In the genomic region with DNA sequence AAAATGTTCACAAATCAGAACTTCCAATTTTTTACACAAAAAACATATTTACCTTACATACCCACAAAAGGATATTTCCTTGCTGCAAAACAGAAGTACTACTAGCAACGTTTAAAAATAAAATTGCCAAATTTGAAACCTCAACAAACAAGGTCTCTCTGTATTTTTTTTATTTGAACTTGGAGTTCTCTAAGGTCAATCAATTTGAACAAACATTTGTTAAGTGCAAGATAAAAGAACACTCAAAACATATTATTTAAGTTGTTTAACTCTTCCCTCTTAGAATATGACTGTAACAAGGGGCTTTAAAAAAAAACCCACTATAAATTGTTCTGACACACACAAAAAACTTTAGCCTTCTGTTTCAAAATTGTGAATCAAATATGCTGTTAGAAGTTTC, we compare ENCODE assay signal across 19 cellular contexts. TPM values are rescaled to one million over a fixed set of nuclear protein-coding genes. Genes with fewer than 3 reads are reported as not detected.
A peak's percentile ranks its signal among the peaks of the same experiment; 100 is the strongest.
DNase-seq lines count a peak whose midpoint lies in the region; ATAC-seq and TF ChIP-seq lines count a peak whose summit lies in the region.
"Had no signal": no experiment of that assay in that cellular context is flagged by ENCODE, and none has a peak within 500 bp of the region (broad histone marks: within the 10 kb centered on the region; RNA-seq: fewer than 3 reads in every experiment).

No MANE protein-coding gene starts in this region.

- no peak for ATAC-seq in CD4-positive, CD25-positive, alpha-beta regulatory T cell (ENCODE audit: low read depth in 2 of 2)
- ATAC-seq in right lobe of liver = peak; percentile 35 to 72 (median 56)
- ATAC-seq in stimulated activated memory B cell treated with anti-CD40 and anti-IgM and Interleukin-4, amounts not matched to agents 10 μg/mL and 1 μg/mL and 100 μg/mL, for 72 hours = no peak

- H3K9ac ChIP-seq in SK-N-MC (ENCODE audit: insufficient read length) = no peak overlapping the region
- H3K9ac ChIP-seq: BLaER1 treated with 17β-estradiol and CSF1 and Interleukin-3, amounts not matched to agents 10 nM and 100 nM; KMS-11 had no signal

- peaks cover 58% of the 10 kb centered on the region for H3K36me3 Mint-ChIP-seq in activated T-cell treated with anti-CD3 and anti-CD28 coated beads, Interleukin-2, amount 50 U/mL, for 24 hours (ENCODE audit: low read depth)
- H3K36me3 Mint-ChIP-seq in CD4-positive, CD25-positive, alpha-beta regulatory T cell = peaks cover 23% of the 10 kb centered on the region
- peaks cover 30% of the 10 kb centered on the region for H3K36me3 Mint-ChIP-seq in stimulated activated memory B cell treated with anti-CD40 and anti-IgM and Interleukin-4, amounts not matched to agents 10 μg/mL and 1 μg/mL and 100 μg/mL, for 72 hours

- H3K9me3 ChIP-seq in CD4-positive, CD25-positive, alpha-beta regulatory T cell (ENCODE audit: control insufficient read depth in 2 of 2, low read length in 2 of 2) = no peaks in the 10 kb centered on the region
- no peaks in the 10 kb centered on the region for H3K9me3 ChIP-seq in SK-N-MC (ENCODE audit: low read depth, low read length)
- no peaks in the 10 kb centered on the region for H3K9me3 ChIP-seq in right lobe of liver
- H3K9me3 ChIP-seq in adrenal gland (replicated peaks in 1 of 3) = no peaks in the 10 kb centered on the region
- H3K9me3 ChIP-seq: BLaER1 treated with 17β-estradiol and CSF1 and Interleukin-3, amounts not matched to agents 10 nM and 100 nM had no signal

- no peak overlapping the region for H3K27ac ChIP-seq in CD4-positive, CD25-positive, alpha-beta regulatory T cell (ENCODE audit: insufficient read depth, low read length, poor library complexity, severe bottlenecking)
- 0 out of 2 replicates have a peak overlapping the region, but pooled peaks have one; percentile 22 for H3K27ac ChIP-seq in SK-N-MC
- H3K27ac ChIP-seq in right lobe of liver = peak overlapping the region in 1 of 3 donors; percentile 39
- H3K27ac ChIP-seq in adrenal gland = no peak overlapping the region
- H3K27ac ChIP-seq: BLaER1 treated with 17β-estradiol and CSF1 and Interleukin-3, amounts not matched to agents 10 nM and 100 nM; KMS-11 had no signal

- no peaks in the 10 kb centered on the region for H3K27me3 Mint-ChIP-seq in activated T-cell treated with anti-CD3 and anti-CD28 coated beads, Interleukin-2, amount 50 U/mL, for 24 hours
- no peaks in the 10 kb centered on the region for H3K27me3 Mint-ChIP-seq in CD4-positive, CD25-positive, alpha-beta regulatory T cell
- no peaks in the 10 kb centered on the region for H3K27me3 Mint-ChIP-seq in stimulated activated memory B cell treated with anti-CD40 and anti-IgM and Interleukin-4, amounts not matched to agents 10 μg/mL and 1 μg/mL and 100 μg/mL, for 72 hours

- intact Hi-C loops in right lobe of liver (cut with DNase I) (no loop called here), adrenal gland (cut with DNase I) (no loop called here)

- H3K9me3 Mint-ChIP-seq in activated T-cell treated with anti-CD3 and anti-CD28 coated beads, Interleukin-2, amount 50 U/mL, for 24 hours = no peaks in the 10 kb centered on the region
- no peaks in the 10 kb centered on the region for H3K9me3 Mint-ChIP-seq in CD4-positive, CD25-positive, alpha-beta regulatory T cell
- no peaks in the 10 kb centered on the region for H3K9me3 Mint-ChIP-seq in stimulated activated memory B cell treated with anti-CD40 and anti-IgM and Interleukin-4, amounts not matched to agents 10 μg/mL and 1 μg/mL and 100 μg/mL, for 72 hours

- H3K36me3 ChIP-seq in CD4-positive, CD25-positive, alpha-beta regulatory T cell (ENCODE audit: control insufficient read depth, insufficient read depth, low read length) = peaks cover 33% of the 10 kb centered on the region
- H3K36me3 ChIP-seq in SK-N-MC (ENCODE audit: insufficient read depth, low read length) = peaks cover 37% of the 10 kb centered on the region
- H3K36me3 ChIP-seq in right lobe of liver = peaks cover 0 to 11% (median 0%) of the 10 kb centered on the region in 4 donors
- H3K36me3 ChIP-seq in adrenal gland (replicated peaks in 1 of 2) = peaks cover 0 to 12% of the 10 kb centered on the region in 2 donors

- TF ChIP-seq POLR2A in right lobe of liver (IDR thresholded peaks at IDR 0.05) = no peak
- TF ChIP-seq POLR2A in adrenal gland (IDR thresholded peaks at IDR 0.05) = no peak

- H3K27ac Mint-ChIP-seq in activated T-cell treated with anti-CD3 and anti-CD28 coated beads, Interleukin-2, amount 50 U/mL, for 24 hours = peak overlapping the region; percentile 66
- peak overlapping the region; percentile 31 to 76 (median 63) for H3K27ac Mint-ChIP-seq in CD4-positive, CD25-positive, alpha-beta regulatory T cell
- H3K27ac Mint-ChIP-seq in stimulated activated memory B cell treated with anti-CD40 and anti-IgM and Interleukin-4, amounts not matched to agents 10 μg/mL and 1 μg/mL and 100 μg/mL, for 72 hours = no peak overlapping the region

- TF ChIP-seq CTCF in right lobe of liver (IDR thresholded peaks at IDR 0.05) (no peak), adrenal gland (IDR thresholded peaks at IDR 0.05) (no peak)

- DNase-seq in activated T-cell treated with anti-CD3 and anti-CD28 coated beads, Interleukin-2, amount 50 U/mL, for 24 hours = no peak
- DNase-seq in activated T-cell treated with anti-CD3 and anti-CD28 coated beads for 4 hours = no peak
- no peak for DNase-seq in CD4-positive, CD25-positive, alpha-beta regulatory T cell
- no peak for DNase-seq in SK-N-MC (ENCODE audit: low read depth, low spot score)
- DNase-seq in right lobe of liver = no peak
- no peak for DNase-seq in GM03348 (ENCODE audit: low spot score)
- DNase-seq in adrenal gland = no peak
- DNase-seq: COR-L47, DMS153, EL, H7, NCI-H1436 treated with DMSO at 0.1 percent for 48 hours, NCI-H2081 treated with DMSO at 0.1 percent for 48 hours, NCI-H510A, NCI-H774, RPMI8226 had no signal

- H3K4me1 ChIP-seq in CD4-positive, CD25-positive, alpha-beta regulatory T cell (ENCODE audit: control insufficient read depth, insufficient read depth, low read length, poor library complexity, severe bottlenecking) = peaks cover 28% of the 10 kb centered on the region
- H3K4me1 ChIP-seq in right lobe of liver (peaks cover 0 to 23% (median 7%) of the 10 kb centered on the region in 4 donors), adrenal gland (replicated peaks in 1 of 2) (peaks cover 2 to 31% of the 10 kb centered on the region in 2 donors)

- no peak overlapping the region for H3K4me3 ChIP-seq in CD4-positive, CD25-positive, alpha-beta regulatory T cell (ENCODE audit: low read depth, low read length)
- H3K4me3 ChIP-seq in SK-N-MC (no peak overlapping the region), right lobe of liver (peak overlapping the region in 1 of 3 donors; percentile 32), adrenal gland (no peak overlapping the region)
- H3K4me3 ChIP-seq: BLaER1 treated with 17β-estradiol and CSF1 and Interleukin-3, amounts not matched to agents 10 nM and 100 nM had no signal

- H3K4me1 Mint-ChIP-seq in activated T-cell treated with anti-CD3 and anti-CD28 coated beads, Interleukin-2, amount 50 U/mL, for 24 hours (ENCODE audit: low read depth) = peaks cover 44% of the 10 kb centered on the region
- peaks cover 32 to 52% (median 41%) of the 10 kb centered on the region in 4 donors for H3K4me1 Mint-ChIP-seq in CD4-positive, CD25-positive, alpha-beta regulatory T cell
- peaks cover 30% of the 10 kb centered on the region for H3K4me1 Mint-ChIP-seq in stimulated activated memory B cell treated with anti-CD40 and anti-IgM and Interleukin-4, amounts not matched to agents 10 μg/mL and 1 μg/mL and 100 μg/mL, for 72 hours

- 11% methylated on average over 1 of the region's 1 CpG for WGBS in right lobe of liver (ENCODE audit: insufficient coverage, low coverage, low lambda C conversion rate, missing lambda C conversion rate)
- WGBS in adrenal gland, 4 donors = 16 to 29% (median 22%) methylated on average over 1 of the region's 1 CpG

- no peaks in the 10 kb centered on the region for H3K27me3 ChIP-seq in CD4-positive, CD25-positive, alpha-beta regulatory T cell (ENCODE audit: control insufficient read depth, insufficient read depth, low read length)
- H3K27me3 ChIP-seq in right lobe of liver (no peaks in the 10 kb centered on the region), adrenal gland (no peaks in the 10 kb centered on the region)
- H3K27me3 ChIP-seq: BLaER1 treated with 17β-estradiol and CSF1 and Interleukin-3, amounts not matched to agents 10 nM and 100 nM had no signal

- no peak overlapping the region for H3K4me3 Mint-ChIP-seq in activated T-cell treated with anti-CD3 and anti-CD28 coated beads, Interleukin-2, amount 50 U/mL, for 24 hours
- H3K4me3 Mint-ChIP-seq in CD4-positive, CD25-positive, alpha-beta regulatory T cell = no peak overlapping the region
- H3K4me3 Mint-ChIP-seq in stimulated activated memory B cell treated with anti-CD40 and anti-IgM and Interleukin-4, amounts not matched to agents 10 μg/mL and 1 μg/mL and 100 μg/mL, for 72 hours = no peak overlapping the region

RNA-seq across cellular contexts. Expression of gene PNO1, which starts 29.6 kb away (rescaled TPM):
- total RNA-seq in CD4-positive, CD25-positive, alpha-beta regulatory T cell = 29.8 TPM
- polyA plus RNA-seq in CD4-positive, CD25-positive, alpha-beta regulatory T cell = 10 to 100 TPM; 20.6 to 25.0 (median 22.8) TPM
- total RNA-seq in right lobe of liver (10 to 100 TPM in 1 of 6 experiments, 1 to 10 TPM in 5; 4.7 to 12.7 (median 7.8) TPM), adrenal gland (10 to 100 TPM in 6 of 8 donors, 1 to 10 TPM in 2; 6.3 to 23.2 (median 14.8) TPM)
- polyA plus RNA-seq in adrenal gland = 10 to 100 TPM in 1 of 3 donors, 1 to 10 TPM in 2; 6.0 to 25.5 (median 9.1) TPM

Comparison
In these comparisons a context has a peak if more than half of its experiments do, and no peak if none do; other contexts are left out.
1. ATAC-seq: peak in right lobe of liver (4 of 4); none in CD4-positive, CD25-positive, alpha-beta regulatory T cell (0 of 2) and stimulated activated memory B cell treated with anti-CD40 and anti-IgM and Interleukin-4, amounts not matched to agents 10 μg/mL and 1 μg/mL and 100 μg/mL, for 72 hours (single experiment).